24 cellular contexts compared by ENCODE assay signal in the genomic region with DNA sequence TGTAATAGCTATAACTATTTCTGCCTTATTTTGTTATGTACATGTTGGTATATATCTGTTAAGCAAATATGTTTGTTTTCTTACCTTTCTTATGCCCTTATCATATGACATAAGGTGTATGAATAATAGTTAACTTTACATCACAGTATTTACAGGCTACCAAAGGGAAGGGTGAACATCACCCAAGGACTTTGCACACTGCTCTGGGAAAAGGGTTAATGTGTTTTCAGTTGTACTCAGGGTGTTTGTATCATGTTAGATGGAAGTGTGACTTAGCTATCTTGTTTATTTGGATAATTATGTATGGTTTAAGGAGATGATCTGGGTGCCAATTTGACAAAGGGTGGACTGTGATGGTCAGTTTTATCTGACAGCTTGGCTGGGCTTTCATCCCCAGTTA.
"Had no signal": no experiment of that assay in that cellular context is flagged by ENCODE, and none has a peak within 500 bp of the region (broad histone marks: within the 10 kb centered on the region; RNA-seq: fewer than 3 reads in every experiment).

No MANE protein-coding gene starts in this region.

- DNase-seq: cortex of kidney; effector CD8-positive, alpha-beta T cell; effector memory CD8-positive, alpha-beta T cell; endodermal cell; erythroblast; esophagus squamous epithelium; foreskin fibroblast; foreskin melanocyte; gastrocnemius medialis; glutamatergic neuron; head of caudate nucleus; heart right ventricle; hippocampal formation; left cardiac atrium; left lung; left ventricle myocardium superior; lower lobe of right lung; mesenchymal stem cell had no signal

- H3K9me3 ChIP-seq: colonic mucosa, esophagus squamous epithelium, gastrocnemius medialis, left lung, lower lobe of right lung had no signal

- H3K27ac ChIP-seq: colonic mucosa, epithelial cell of prostate, esophagus squamous epithelium, gastrocnemius medialis, heart right ventricle, left lung, lower lobe of right lung had no signal

- H3K4me3 ChIP-seq: colonic mucosa, esophagus squamous epithelium, gastrocnemius medialis, heart right ventricle, left lung, lower lobe of right lung had no signal

- H3K27me3 ChIP-seq: colonic mucosa, esophagus squamous epithelium, gastrocnemius medialis, left lung had no signal

- FAIRE-seq: endometrium, islet of Langerhans, keratinocyte had no signal

- H3K4me1 ChIP-seq: colonic mucosa, gastrocnemius medialis had no signal

- ATAC-seq: effector memory CD8-positive, alpha-beta T cell; esophagus mucosa; gastrocnemius medialis; heart right ventricle; left cardiac atrium; left lung; left ventricle myocardium superior; lower lobe of right lung had no signal

- H3K36me3 ChIP-seq: colonic mucosa, esophagus squamous epithelium, gastrocnemius medialis, heart right ventricle, left lung, lower lobe of right lung had no signal
